ENCODE assay signal across 28 cellular contexts in the genomic region with DNA sequence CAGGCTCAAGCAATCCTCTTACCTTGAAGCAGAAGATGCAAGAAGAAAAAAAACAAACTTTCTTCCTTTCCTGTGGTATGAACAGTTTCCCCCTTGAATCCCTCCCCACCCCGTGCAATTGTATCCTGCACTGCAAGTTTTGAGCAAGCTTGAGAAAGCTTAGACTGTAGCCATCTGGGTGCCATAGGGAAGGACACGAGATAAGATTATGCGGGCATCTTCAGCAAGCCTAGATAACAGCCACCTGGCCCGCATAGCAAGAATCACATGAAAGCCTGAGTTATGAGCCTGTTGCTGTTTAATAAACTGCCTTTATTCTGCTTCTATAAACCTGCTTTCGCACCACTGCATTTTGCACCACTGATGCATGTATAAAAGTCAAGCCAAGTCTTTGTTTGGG.
"Had no signal": no experiment of that assay in that cellular context is flagged by ENCODE, and none has a peak within 500 bp of the region (broad histone marks: within the 10 kb centered on the region; RNA-seq: fewer than 3 reads in every experiment).

No MANE protein-coding gene starts in this region.

- H3K4me1 ChIP-seq: neural progenitor cell, parathyroid adenoma, psoas muscle, right lobe of liver, sigmoid colon, stomach, thyroid gland, tibial nerve, upper lobe of right lung, uterus had no signal

- H3K27ac Mint-ChIP-seq: natural killer cell; nephron; neural progenitor cell; progenitor cell of endocrine pancreas; stimulated activated effector memory CD8-positive, alpha-beta T cell treated with anti-CD3 and anti-CD28 coated beads, Interleukin-12 subunit alpha, Interleukin-12 subunit beta, amount 100 ng/mL, for 72 hours; stimulated activated naive B cell treated with anti-CD40 and anti-IgM and Interleukin-4, amounts not matched to agents 10 μg/mL and 1 μg/mL and 100 μg/mL, for 72 hours; stimulated activated naive CD8-positive, alpha-beta T cell treated with anti-CD3 and anti-CD28 coated beads, Interleukin-15, Interleukin-2, amounts not matched to agents 100 ng/mL and 50 ng/mL, for 24 hours; type B pancreatic cell had no signal

- H3K36me3 Mint-ChIP-seq: stimulated activated effector memory CD8-positive, alpha-beta T cell treated with anti-CD3 and anti-CD28 coated beads, Interleukin-12 subunit alpha, Interleukin-12 subunit beta, amount 100 ng/mL, for 72 hours; type B pancreatic cell had no signal

- H3K4me2 ChIP-seq: neural progenitor cell had no signal

- H3K9me3 ChIP-seq: ovary, thyroid gland had no signal

- DNase-seq: natural killer cell; occipital lobe; ovary; posterior cingulate gyrus; psoas muscle; right cardiac atrium; right lobe of liver; sigmoid colon; small intestine; stimulated activated CD4-positive, alpha-beta T cell treated with anti-CD3 and anti-CD28 coated beads, Interleukin-15, amount 100 ng/mL, for 24 hours; stimulated activated CD4-positive, alpha-beta T cell treated with anti-CD3 and anti-CD28 coated beads, Interleukin-2, amount 100 ng/mL, for 24 hours; stimulated activated CD4-positive, alpha-beta T cell treated with anti-CD3 and anti-CD28 coated beads, Interleukin-2, amount 100 ng/mL, for 48 hours; stimulated activated CD4-positive, alpha-beta T cell treated with anti-CD3 and anti-CD28 coated beads, Interleukin-4, amount 100 ng/mL, for 24 hours; stimulated activated naive B cell treated with anti-CD40 and anti-IgM and Interleukin-4, amounts not matched to agents 10 μg/mL and 1 μg/mL and 100 μg/mL, for 72 hours; stimulated activated naive CD4-positive, alpha-beta T cell treated with Interleukin-2 at 50 U/mL for 16 hours; stomach; thyroid gland; upper lobe of right lung; uterus had no signal

- H2AFZ ChIP-seq: neural progenitor cell, parathyroid adenoma had no signal

- H3K4me3 ChIP-seq: neural progenitor cell, ovary, psoas muscle, right lobe of liver, sigmoid colon, stomach, thoracic aorta, thyroid gland, tibial nerve, upper lobe of right lung, uterus had no signal

- H3K9ac ChIP-seq: neural progenitor cell, parathyroid adenoma had no signal

- H3K79me2 ChIP-seq: parathyroid adenoma had no signal

- H3K27me3 Mint-ChIP-seq: progenitor cell of endocrine pancreas, type B pancreatic cell had no signal

- H3K4me1 Mint-ChIP-seq: natural killer cell; nephron; neural progenitor cell; stimulated activated effector memory CD8-positive, alpha-beta T cell treated with anti-CD3 and anti-CD28 coated beads, Interleukin-12 subunit alpha, Interleukin-12 subunit beta, amount 100 ng/mL, for 72 hours; stimulated activated naive B cell treated with anti-CD40 and anti-IgM and Interleukin-4, amounts not matched to agents 10 μg/mL and 1 μg/mL and 100 μg/mL, for 72 hours had no signal

- H3K27me3 ChIP-seq: neural progenitor cell, ovary, right lobe of liver, sigmoid colon, stomach, thyroid gland, tibial nerve, upper lobe of right lung, uterus had no signal

- H3K27ac ChIP-seq: neural progenitor cell, ovary, parathyroid adenoma, psoas muscle, right lobe of liver, sigmoid colon, stomach, thoracic aorta, thyroid gland, tibial nerve, upper lobe of right lung, uterus had no signal

- H3K36me3 ChIP-seq: neural progenitor cell, ovary, right lobe of liver, sigmoid colon, stomach, thoracic aorta, thyroid gland, tibial nerve, upper lobe of right lung, uterus had no signal

- H3K4me3 Mint-ChIP-seq: natural killer cell; nephron; neural progenitor cell; stimulated activated effector memory CD8-positive, alpha-beta T cell treated with anti-CD3 and anti-CD28 coated beads, Interleukin-12 subunit alpha, Interleukin-12 subunit beta, amount 100 ng/mL, for 72 hours; stimulated activated naive B cell treated with anti-CD40 and anti-IgM and Interleukin-4, amounts not matched to agents 10 μg/mL and 1 μg/mL and 100 μg/mL, for 72 hours; stimulated activated naive CD8-positive, alpha-beta T cell treated with anti-CD3 and anti-CD28 coated beads, Interleukin-15, Interleukin-2, amounts not matched to agents 100 ng/mL and 50 ng/mL, for 24 hours; type B pancreatic cell had no signal
